1 cellular context compared by ENCODE assay signal in the genomic region with DNA sequence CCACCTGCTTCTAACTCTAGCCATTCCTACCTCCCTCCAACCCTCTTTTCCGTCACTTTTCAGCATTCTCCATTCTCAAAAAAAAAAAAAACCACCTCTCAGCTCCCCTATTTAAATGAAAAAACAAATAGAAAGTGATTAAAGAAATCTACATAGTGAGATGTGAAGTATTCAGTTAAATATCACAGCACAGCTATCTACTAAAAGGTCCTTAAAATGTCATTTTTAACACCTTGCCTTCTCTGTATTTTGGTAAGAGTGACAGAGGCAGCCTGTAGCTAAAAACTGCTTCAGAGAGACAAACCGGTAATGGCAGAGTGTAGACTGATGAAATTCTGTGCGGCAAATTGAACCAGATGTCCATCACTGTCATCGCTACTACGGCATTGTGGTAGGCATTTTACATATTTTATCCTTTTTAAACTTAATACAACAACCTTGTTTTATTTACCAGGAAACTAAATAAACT.
TF ChIP-seq lines count a peak whose summit lies in the region.

No MANE protein-coding gene starts in this region.

TF ChIP-seq in GM23338, 12 proteins besides CTCF, POLR2A, EP300 and RAD21 (continued from another document):
- TF ChIP-seq, protein P1, sequence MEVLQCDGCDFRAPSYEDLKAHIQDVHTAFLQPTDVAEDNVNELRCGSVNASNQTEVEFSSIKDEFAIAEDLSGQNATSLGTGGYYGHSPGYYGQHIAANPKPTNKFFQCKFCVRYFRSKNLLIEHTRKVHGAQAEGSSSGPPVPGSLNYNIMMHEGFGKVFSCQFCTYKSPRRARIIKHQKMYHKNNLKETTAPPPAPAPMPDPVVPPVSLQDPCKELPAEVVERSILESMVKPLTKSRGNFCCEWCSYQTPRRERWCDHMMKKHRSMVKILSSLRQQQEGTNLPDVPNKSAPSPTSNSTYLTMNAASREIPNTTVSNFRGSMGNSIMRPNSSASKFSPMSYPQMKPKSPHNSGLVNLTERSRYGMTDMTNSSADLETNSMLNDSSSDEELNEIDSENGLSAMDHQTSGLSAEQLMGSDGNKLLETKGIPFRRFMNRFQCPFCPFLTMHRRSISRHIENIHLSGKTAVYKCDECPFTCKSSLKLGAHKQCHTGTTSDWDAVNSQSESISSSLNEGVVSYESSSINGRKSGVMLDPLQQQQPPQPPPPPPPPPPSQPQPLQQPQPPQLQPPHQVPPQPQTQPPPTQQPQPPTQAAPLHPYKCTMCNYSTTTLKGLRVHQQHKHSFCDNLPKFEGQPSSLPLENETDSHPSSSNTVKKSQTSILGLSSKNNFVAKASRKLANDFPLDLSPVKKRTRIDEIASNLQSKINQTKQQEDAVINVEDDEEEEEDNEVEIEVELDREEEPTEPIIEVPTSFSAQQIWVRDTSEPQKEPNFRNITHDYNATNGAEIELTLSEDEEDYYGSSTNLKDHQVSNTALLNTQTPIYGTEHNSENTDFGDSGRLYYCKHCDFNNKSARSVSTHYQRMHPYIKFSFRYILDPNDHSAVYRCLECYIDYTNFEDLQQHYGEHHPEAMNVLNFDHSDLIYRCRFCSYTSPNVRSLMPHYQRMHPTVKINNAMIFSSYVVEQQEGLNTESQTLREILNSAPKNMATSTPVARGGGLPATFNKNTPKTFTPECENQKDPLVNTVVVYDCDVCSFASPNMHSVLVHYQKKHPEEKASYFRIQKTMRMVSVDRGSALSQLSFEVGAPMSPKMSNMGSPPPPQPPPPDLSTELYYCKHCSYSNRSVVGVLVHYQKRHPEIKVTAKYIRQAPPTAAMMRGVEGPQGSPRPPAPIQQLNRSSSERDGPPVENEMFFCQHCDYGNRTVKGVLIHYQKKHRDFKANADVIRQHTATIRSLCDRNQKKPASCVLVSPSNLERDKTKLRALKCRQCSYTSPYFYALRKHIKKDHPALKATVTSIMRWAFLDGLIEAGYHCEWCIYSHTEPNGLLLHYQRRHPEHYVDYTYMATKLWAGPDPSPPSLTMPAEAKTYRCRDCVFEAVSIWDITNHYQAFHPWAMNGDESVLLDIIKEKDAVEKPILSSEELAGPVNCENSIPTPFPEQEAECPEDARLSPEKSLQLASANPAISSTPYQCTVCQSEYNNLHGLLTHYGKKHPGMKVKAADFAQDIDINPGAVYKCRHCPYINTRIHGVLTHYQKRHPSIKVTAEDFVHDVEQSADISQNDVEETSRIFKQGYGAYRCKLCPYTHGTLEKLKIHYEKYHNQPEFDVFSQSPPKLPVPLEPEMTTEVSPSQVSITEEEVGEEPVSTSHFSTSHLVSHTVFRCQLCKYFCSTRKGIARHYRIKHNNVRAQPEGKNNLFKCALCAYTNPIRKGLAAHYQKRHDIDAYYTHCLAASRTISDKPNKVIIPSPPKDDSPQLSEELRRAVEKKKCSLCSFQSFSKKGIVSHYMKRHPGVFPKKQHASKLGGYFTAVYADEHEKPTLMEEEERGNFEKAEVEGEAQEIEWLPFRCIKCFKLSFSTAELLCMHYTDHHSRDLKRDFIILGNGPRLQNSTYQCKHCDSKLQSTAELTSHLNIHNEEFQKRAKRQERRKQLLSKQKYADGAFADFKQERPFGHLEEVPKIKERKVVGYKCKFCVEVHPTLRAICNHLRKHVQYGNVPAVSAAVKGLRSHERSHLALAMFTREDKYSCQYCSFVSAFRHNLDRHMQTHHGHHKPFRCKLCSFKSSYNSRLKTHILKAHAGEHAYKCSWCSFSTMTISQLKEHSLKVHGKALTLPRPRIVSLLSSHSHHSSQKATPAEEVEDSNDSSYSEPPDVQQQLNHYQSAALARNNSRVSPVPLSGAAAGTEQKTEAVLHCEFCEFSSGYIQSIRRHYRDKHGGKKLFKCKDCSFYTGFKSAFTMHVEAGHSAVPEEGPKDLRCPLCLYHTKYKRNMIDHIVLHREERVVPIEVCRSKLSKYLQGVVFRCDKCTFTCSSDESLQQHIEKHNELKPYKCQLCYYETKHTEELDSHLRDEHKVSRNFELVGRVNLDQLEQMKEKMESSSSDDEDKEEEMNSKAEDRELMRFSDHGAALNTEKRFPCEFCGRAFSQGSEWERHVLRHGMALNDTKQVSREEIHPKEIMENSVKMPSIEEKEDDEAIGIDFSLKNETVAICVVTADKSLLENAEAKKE (CRISPR knock-in tag; IDR thresholded peaks at IDR 0.05) = no peak
- TF ChIP-seq, protein P2, sequence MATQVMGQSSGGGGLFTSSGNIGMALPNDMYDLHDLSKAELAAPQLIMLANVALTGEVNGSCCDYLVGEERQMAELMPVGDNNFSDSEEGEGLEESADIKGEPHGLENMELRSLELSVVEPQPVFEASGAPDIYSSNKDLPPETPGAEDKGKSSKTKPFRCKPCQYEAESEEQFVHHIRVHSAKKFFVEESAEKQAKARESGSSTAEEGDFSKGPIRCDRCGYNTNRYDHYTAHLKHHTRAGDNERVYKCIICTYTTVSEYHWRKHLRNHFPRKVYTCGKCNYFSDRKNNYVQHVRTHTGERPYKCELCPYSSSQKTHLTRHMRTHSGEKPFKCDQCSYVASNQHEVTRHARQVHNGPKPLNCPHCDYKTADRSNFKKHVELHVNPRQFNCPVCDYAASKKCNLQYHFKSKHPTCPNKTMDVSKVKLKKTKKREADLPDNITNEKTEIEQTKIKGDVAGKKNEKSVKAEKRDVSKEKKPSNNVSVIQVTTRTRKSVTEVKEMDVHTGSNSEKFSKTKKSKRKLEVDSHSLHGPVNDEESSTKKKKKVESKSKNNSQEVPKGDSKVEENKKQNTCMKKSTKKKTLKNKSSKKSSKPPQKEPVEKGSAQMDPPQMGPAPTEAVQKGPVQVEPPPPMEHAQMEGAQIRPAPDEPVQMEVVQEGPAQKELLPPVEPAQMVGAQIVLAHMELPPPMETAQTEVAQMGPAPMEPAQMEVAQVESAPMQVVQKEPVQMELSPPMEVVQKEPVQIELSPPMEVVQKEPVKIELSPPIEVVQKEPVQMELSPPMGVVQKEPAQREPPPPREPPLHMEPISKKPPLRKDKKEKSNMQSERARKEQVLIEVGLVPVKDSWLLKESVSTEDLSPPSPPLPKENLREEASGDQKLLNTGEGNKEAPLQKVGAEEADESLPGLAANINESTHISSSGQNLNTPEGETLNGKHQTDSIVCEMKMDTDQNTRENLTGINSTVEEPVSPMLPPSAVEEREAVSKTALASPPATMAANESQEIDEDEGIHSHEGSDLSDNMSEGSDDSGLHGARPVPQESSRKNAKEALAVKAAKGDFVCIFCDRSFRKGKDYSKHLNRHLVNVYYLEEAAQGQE (IDR thresholded peaks at IDR 0.05; ENCODE audit: unreplicated experiment) = no peak
- TF ChIP-seq CREB1 (CRISPR knock-in tag; IDR thresholded peaks at IDR 0.05; ENCODE audit: low read depth) = no peak
- TF ChIP-seq EZH2 (IDR thresholded peaks at IDR 0.05; ENCODE audit: low read depth, unreplicated experiment) = no peak
- no peak for TF ChIP-seq JUNB (IDR thresholded peaks at IDR 0.05; ENCODE audit: unreplicated experiment)
- TF ChIP-seq, protein P3, sequence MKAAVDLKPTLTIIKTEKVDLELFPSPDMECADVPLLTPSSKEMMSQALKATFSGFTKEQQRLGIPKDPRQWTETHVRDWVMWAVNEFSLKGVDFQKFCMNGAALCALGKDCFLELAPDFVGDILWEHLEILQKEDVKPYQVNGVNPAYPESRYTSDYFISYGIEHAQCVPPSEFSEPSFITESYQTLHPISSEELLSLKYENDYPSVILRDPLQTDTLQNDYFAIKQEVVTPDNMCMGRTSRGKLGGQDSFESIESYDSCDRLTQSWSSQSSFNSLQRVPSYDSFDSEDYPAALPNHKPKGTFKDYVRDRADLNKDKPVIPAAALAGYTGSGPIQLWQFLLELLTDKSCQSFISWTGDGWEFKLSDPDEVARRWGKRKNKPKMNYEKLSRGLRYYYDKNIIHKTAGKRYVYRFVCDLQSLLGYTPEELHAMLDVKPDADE (IDR thresholded peaks at IDR 0.05) = no peak
- TF ChIP-seq ZNF114 (CRISPR knock-in tag; IDR thresholded peaks at IDR 0.05) = no peak
